15 cellular contexts compared by ENCODE assay signal in genomic region chr1:38781872-38782617, GRCh38.
DNase-seq lines count a peak whose midpoint lies in the region; TF ChIP-seq lines count a peak whose summit lies in the region.
"Had no signal": no experiment of that assay in that cellular context is flagged by ENCODE, and none has a peak within 500 bp of the region (broad histone marks: within the 10 kb centered on the region; RNA-seq: fewer than 3 reads in every experiment).

No MANE protein-coding gene starts in this region.

- TF ChIP-seq CTCF in right atrium auricular region (IDR thresholded peaks at IDR 0.05) (no peak), left ventricle myocardium inferior (IDR thresholded peaks at IDR 0.05; ENCODE audit: borderline replicate concordance) (no peak), coronary artery (IDR thresholded peaks at IDR 0.05) (no peak)

- no peak overlapping the region for H4K5ac ChIP-seq in mesendoderm (ENCODE audit: low read length)

- no peaks in the 10 kb centered on the region for H3K79me1 ChIP-seq in mesendoderm (ENCODE audit: low read length)

- H3K4me3 ChIP-seq in right atrium auricular region (no peak overlapping the region), left ventricle myocardium inferior (no peak overlapping the region), coronary artery (no peak overlapping the region), mesendoderm (ENCODE audit: low read length) (no peak overlapping the region)
- H3K4me3 ChIP-seq: GM12878 had no signal

- no peak overlapping the region for H3K4ac ChIP-seq in mesendoderm (ENCODE audit: low read depth, low read length)

- H3K9me3 ChIP-seq in right atrium auricular region (no peaks in the 10 kb centered on the region), left ventricle myocardium inferior (replicated peaks) (no peaks in the 10 kb centered on the region)

- H2BK15ac ChIP-seq in mesendoderm (replicated peaks; ENCODE audit: low read depth): no peak overlapping the region

- H3K9ac ChIP-seq in mesendoderm (ENCODE audit: low read length): no peak overlapping the region
- H3K9ac ChIP-seq: KMS-11 had no signal

- H3K23ac ChIP-seq in mesendoderm (ENCODE audit: low read length): no peak overlapping the region

- no peak overlapping the region for H4K8ac ChIP-seq in mesendoderm (ENCODE audit: low read depth, low read length)

- H2AK5ac ChIP-seq in mesendoderm (ENCODE audit: low read length): no peak overlapping the region

- no peak overlapping the region for H2BK5ac ChIP-seq in mesendoderm (ENCODE audit: low read length)

- H3K79me2 ChIP-seq in mesendoderm (ENCODE audit: control insufficient read depth, insufficient read depth, low read length): no peaks in the 10 kb centered on the region

- H2BK120ac ChIP-seq in mesendoderm (ENCODE audit: low read depth, low read length): no peak overlapping the region

- peaks cover 0 to 4% of the 10 kb centered on the region in 2 donors for H3K27me3 ChIP-seq in right atrium auricular region
- H3K27me3 ChIP-seq in left ventricle myocardium inferior (ENCODE audit: low read depth): peaks cover 98% of the 10 kb centered on the region
- H3K27me3 ChIP-seq in mesendoderm (ENCODE audit: insufficient read depth, low read length, poor library complexity): no peaks in the 10 kb centered on the region

- no peak overlapping the region for H3K18ac ChIP-seq in mesendoderm (ENCODE audit: low read length)

- no peak overlapping the region for H3K27ac ChIP-seq in right atrium auricular region
- H3K27ac ChIP-seq in left ventricle myocardium inferior (replicated peaks): no peak overlapping the region
- no peak overlapping the region for H3K27ac ChIP-seq in coronary artery
- no peak overlapping the region for H3K27ac ChIP-seq in mesendoderm (ENCODE audit: low read depth, low read length)
- H3K27ac ChIP-seq: 22Rv1, KMS-11 had no signal

- H3K4me2 ChIP-seq in mesendoderm (ENCODE audit: low read length): no peak overlapping the region
- H3K4me2 ChIP-seq: KMS-11 had no signal

- intact Hi-C loops in left ventricle myocardium inferior (cut with micrococcal nuclease): no loop called here

- no CpG with 5 or more reads among the region's 4 CpGs for WGBS in mesendoderm (ENCODE audit: extremely low coverage, insufficient coverage, low lambda C conversion rate)

- peak overlapping the region; percentile 27 for H3K56ac ChIP-seq in mesendoderm (ENCODE audit: low read length)

- DNase-seq in right atrium auricular region (ENCODE audit: low spot score): peak; percentile 18
- DNase-seq in left ventricle myocardium inferior: no peak
- peak; percentile 12 for DNase-seq in coronary artery (ENCODE audit: low spot score)
- DNase-seq in mesendoderm: no peak
- DNase-seq in HT-29 (ENCODE audit: low spot score): no peak
- no peak for DNase-seq in OCI-M2 (lab: John Stamatoyannopoulos, UW; ENCODE audit: unreplicated experiment)
- DNase-seq in central memory CD4-positive, alpha-beta T cell: no peak
- DNase-seq: AML-193; C1 segment of cervical spinal cord; Calu3; CD4-positive, alpha-beta T cell; DMS 273 treated with DMSO at 0.1 percent for 48 hours had no signal

- H3K36me3 ChIP-seq in right atrium auricular region (no peaks in the 10 kb centered on the region), left ventricle myocardium inferior (no peaks in the 10 kb centered on the region), mesendoderm (ENCODE audit: control insufficient read depth, insufficient read depth, low read length) (no peaks in the 10 kb centered on the region)

- H3K4me1 ChIP-seq in right atrium auricular region (no peaks in the 10 kb centered on the region), left ventricle myocardium inferior (peaks cover 7% of the 10 kb centered on the region), mesendoderm (ENCODE audit: control insufficient read depth, low read depth, low read length) (peaks cover 3% of the 10 kb centered on the region)

Comparison
In these comparisons a context has a peak if more than half of its experiments do, and no peak if none do; other contexts are left out.
1. DNase-seq: peak in right atrium auricular region (single experiment) and coronary artery (single experiment); none in left ventricle myocardium inferior (single experiment), mesendoderm (single experiment), HT-29 (single experiment), OCI-M2 (single experiment) and central memory CD4-positive, alpha-beta T cell (single experiment).